Comparison of ENCODE assay signal across 12 cellular contexts in genomic region chr7:106418094-106418493, GRCh38.
DNase-seq lines count a peak whose midpoint lies in the region; TF ChIP-seq lines count a peak whose summit lies in the region.
"Had no signal": no experiment of that assay in that cellular context is flagged by ENCODE, and none has a peak within 500 bp of the region (broad histone marks: within the 10 kb centered on the region; RNA-seq: fewer than 3 reads in every experiment).

No MANE protein-coding gene starts in this region.

- TF ChIP-seq CTCF in esophagus muscularis mucosa (IDR thresholded peaks at IDR 0.05) (no peak), neutrophil (IDR thresholded peaks at IDR 0.05) (no peak), Peyer's patch (IDR thresholded peaks at IDR 0.05) (no peak)

- TF ChIP-seq POLR2A in esophagus muscularis mucosa (IDR thresholded peaks at IDR 0.05; ENCODE audit: low read depth) (no peak), Peyer's patch (IDR thresholded peaks at IDR 0.05) (no peak)

- H3K36me3 ChIP-seq in esophagus muscularis mucosa: no peaks in the 10 kb centered on the region
- H3K36me3 ChIP-seq in neutrophil: no peaks in the 10 kb centered on the region
- H3K36me3 ChIP-seq in Peyer's patch: no peaks in the 10 kb centered on the region

- WGBS in esophagus muscularis mucosa: 51% methylated on average over 1 of the region's 1 CpG

- no peaks in the 10 kb centered on the region for H3K27me3 ChIP-seq in esophagus muscularis mucosa
- H3K27me3 ChIP-seq in neutrophil: no peaks in the 10 kb centered on the region
- H3K27me3 ChIP-seq in Peyer's patch: no peaks in the 10 kb centered on the region

- H3K4me1 ChIP-seq in esophagus muscularis mucosa (peaks cover 22 to 57% (median 38%) of the 10 kb centered on the region in 4 donors), neutrophil (ENCODE audit: control insufficient read depth in 1 of 2, insufficient read depth in 1 of 2, low read depth in 1 of 2, low read length in 1 of 2) (peaks cover 76 to 82% of the 10 kb centered on the region in 2 experiments), Peyer's patch (peaks cover 0 to 5% (median 0%) of the 10 kb centered on the region in 4 donors)

- peak; percentile 36 for DNase-seq in DMS53 (lab: John Stamatoyannopoulos, UW)
- DNase-seq in OCI-M1 (lab: John Stamatoyannopoulos, UW): peak; percentile 8
- DNase-seq in esophagus muscularis mucosa (ENCODE audit: extremely low spot score): no peak
- DNase-seq in T-helper 9 cell: no peak
- DNase-seq in NCI-H446 treated with DMSO at 0.1 percent for 48 hours (lab: John Stamatoyannopoulos, UW): no peak
- DNase-seq in Peyer's patch: no peak
- no peak for DNase-seq in NCI-H510A (lab: John Stamatoyannopoulos, UW)
- DNase-seq: activated CD4-positive, CD25-positive, alpha-beta regulatory T cell; activated naive CD8-positive, alpha-beta T cell treated with anti-CD3 and anti-CD28 coated beads, Interleukin-2, amount 10 ng/mL, durations not matched to agents 7 days and 5 days; NCI-H1092 treated with DMSO at 0.1 percent for 48 hours; substantia nigra had no signal

- H3K4me3 ChIP-seq in esophagus muscularis mucosa (no peak overlapping the region), neutrophil (ENCODE audit: low read depth in 1 of 2, low read length in 1 of 2) (peak overlapping the region; percentile 37 to 42), Peyer's patch (no peak overlapping the region)

- intact Hi-C loops in esophagus muscularis mucosa (cut with DNase I): loop anchor here (2.0 kb wide), 1 partner anchor 71 kb away; no protein-coding TSS in a partner anchor

- H3K27ac ChIP-seq in esophagus muscularis mucosa (replicated peaks in 1 of 4) (peak overlapping the region; percentile 39 to 63 (median 49)), neutrophil (peak overlapping the region; percentile 91), Peyer's patch (peak overlapping the region in 1 of 4 donors; percentile 25)

- peaks cover 0 to 10% (median 0%) of the 10 kb centered on the region in 4 donors for H3K9me3 ChIP-seq in esophagus muscularis mucosa
- H3K9me3 ChIP-seq in neutrophil: no peaks in the 10 kb centered on the region
- no peaks in the 10 kb centered on the region for H3K9me3 ChIP-seq in Peyer's patch

- TF ChIP-seq EP300 in esophagus muscularis mucosa (IDR thresholded peaks at IDR 0.05): peak; percentile 84

Comparison
In these comparisons a context has a peak if more than half of its experiments do, and no peak if none do; other contexts are left out.
1. DNase-seq: peak in DMS53 (single experiment) and OCI-M1 (single experiment); none in esophagus muscularis mucosa (single experiment), T-helper 9 cell (single experiment), NCI-H446 treated with DMSO at 0.1 percent for 48 hours (single experiment), Peyer's patch (0 of 3) and NCI-H510A (single experiment).
2. H3K4me3 ChIP-seq: peak in neutrophil (2 of 2); none in esophagus muscularis mucosa (0 of 4) and Peyer's patch (0 of 4).